Comparison of ENCODE assay signal across 8 cellular contexts in genomic region chr1:95072117-95072516, GRCh38. TPM values are rescaled to one million over a fixed set of nuclear protein-coding genes. Genes with fewer than 3 reads are reported as not detected.
DNase-seq lines count a peak whose midpoint lies in the region; ATAC-seq and TF ChIP-seq lines count a peak whose summit lies in the region.
"Had no signal": no experiment of that assay in that cellular context is flagged by ENCODE, and none has a peak within 500 bp of the region (broad histone marks: within the 10 kb centered on the region; RNA-seq: fewer than 3 reads in every experiment).

No MANE protein-coding gene starts in this region.

- H3K27me3 Mint-ChIP-seq in activated B cell treated with CpG ODN at 0.5 μM for 24 hours = peaks cover 3% of the 10 kb centered on the region
- no peaks in the 10 kb centered on the region for H3K27me3 Mint-ChIP-seq in stimulated activated naive CD8-positive, alpha-beta T cell treated with anti-CD3 and anti-CD28 coated beads, Interleukin-15, amount 100 ng/mL, for 72 hours

- peaks cover 20% of the 10 kb centered on the region for H3K4me1 Mint-ChIP-seq in activated B cell treated with CpG ODN at 0.5 μM for 24 hours
- peaks cover 16% of the 10 kb centered on the region for H3K4me1 Mint-ChIP-seq in stimulated activated naive CD8-positive, alpha-beta T cell treated with anti-CD3 and anti-CD28 coated beads, Interleukin-15, amount 100 ng/mL, for 72 hours

- no peaks in the 10 kb centered on the region for H3K9me3 ChIP-seq in iPS-15b (ENCODE audit: control insufficient read depth, insufficient read depth, low read length)

- H3K4me1 ChIP-seq in iPS-15b (ENCODE audit: control insufficient read depth, insufficient read depth, low read length) = no peaks in the 10 kb centered on the region

- CTCF ChIA-PET in activated B cell treated with CpG ODN at 0.5 μM for 24 hours (lab: Charles Lee) = interaction anchor here (1.8 kb wide), 1 partner anchor 218 kb away, joined by 8 read pairs; no protein-coding TSS in a partner anchor

- H3K4me3 ChIP-seq in iPS-15b (ENCODE audit: low read depth, low read length) = peak overlapping the region; percentile 97

- H3K9me3 Mint-ChIP-seq in activated B cell treated with CpG ODN at 0.5 μM for 24 hours = no peaks in the 10 kb centered on the region
- no peaks in the 10 kb centered on the region for H3K9me3 Mint-ChIP-seq in stimulated activated naive CD8-positive, alpha-beta T cell treated with anti-CD3 and anti-CD28 coated beads, Interleukin-15, amount 100 ng/mL, for 72 hours

- ATAC-seq in activated B cell treated with CpG ODN at 0.5 μM for 24 hours (ENCODE audit: low read depth) = no peak
- no peak for ATAC-seq in stimulated activated naive CD8-positive, alpha-beta T cell treated with anti-CD3 and anti-CD28 coated beads, Interleukin-15, amount 100 ng/mL, for 72 hours
- ATAC-seq in GM18873 (IDR thresholded peaks at IDR 0.05; ENCODE audit: low FRiP score, unreplicated experiment) = no peak
- no peak for ATAC-seq in HG03439 (IDR thresholded peaks at IDR 0.05; ENCODE audit: unreplicated experiment)

- no peak for TF ChIP-seq CTCF in activated B cell treated with CpG ODN at 0.5 μM for 24 hours (IDR thresholded peaks at IDR 0.05)

- peak overlapping the region; percentile 99 for H3K27ac Mint-ChIP-seq in activated B cell treated with CpG ODN at 0.5 μM for 24 hours
- H3K27ac Mint-ChIP-seq in stimulated activated naive CD8-positive, alpha-beta T cell treated with anti-CD3 and anti-CD28 coated beads, Interleukin-15, amount 100 ng/mL, for 72 hours = peak overlapping the region; percentile 98

- intact Hi-C loops in activated B cell treated with CpG ODN at 0.5 μM for 24 hours (cut with micrococcal nuclease) = loop anchor here (1.0 to 2.0 kb wide), 7 partner anchors 29 to 1651 kb away; partner anchors contain the start of genes ABCD3, CNN3, GCLM and RWDD3

- POLR2A ChIA-PET in activated B cell treated with CpG ODN at 0.5 μM for 24 hours (lab: Charles Lee) = interaction anchor here (1.1 to 1.2 kb wide), 3 partner anchors 12 to 1226 kb away, joined by 3 to 7 read pairs (median 3); no protein-coding TSS in a partner anchor

- peaks cover 6% of the 10 kb centered on the region for H3K27me3 ChIP-seq in iPS-15b (ENCODE audit: control insufficient read depth, insufficient read depth, low read length)

- peak overlapping the region; percentile 100 for H3K4me3 Mint-ChIP-seq in activated B cell treated with CpG ODN at 0.5 μM for 24 hours
- peak overlapping the region; percentile 95 for H3K4me3 Mint-ChIP-seq in stimulated activated naive CD8-positive, alpha-beta T cell treated with anti-CD3 and anti-CD28 coated beads, Interleukin-15, amount 100 ng/mL, for 72 hours

- DNase-seq in HCEC 1CT (peak; percentile 5), activated B cell treated with CpG ODN at 0.5 μM for 24 hours (no peak)
- no peak for DNase-seq in stimulated activated naive CD8-positive, alpha-beta T cell treated with anti-CD3 and anti-CD28 coated beads, Interleukin-15, amount 100 ng/mL, for 72 hours
- DNase-seq in stimulated activated CD4-positive, alpha-beta T cell treated with anti-CD3 and anti-CD28 coated beads, Interleukin-12 subunit alpha, Interleukin-12 subunit beta, amount 100 ng/mL, for 4 hours = no peak

- peaks cover 9% of the 10 kb centered on the region for H3K36me3 Mint-ChIP-seq in activated B cell treated with CpG ODN at 0.5 μM for 24 hours (ENCODE audit: low read depth)

- H3K36me3 ChIP-seq in iPS-15b (ENCODE audit: control insufficient read depth, insufficient read depth, low read length) = no peaks in the 10 kb centered on the region

- H3K9ac ChIP-seq in iPS-15b (ENCODE audit: low read depth, low read length) = peak overlapping the region; percentile 48

RNA-seq across cellular contexts. Expression of gene ALG14, which starts 0.6 kb away (rescaled TPM):
- 3.7 and 7.5 TPM in 2 replicates for total RNA-seq in activated B cell treated with CpG ODN at 0.5 μM for 24 hours

RNA-seq across cellular contexts. Expression of gene TLCD4, which starts 45.0 kb away (rescaled TPM):
- 0.22 and 0.24 TPM in 2 replicates for total RNA-seq in activated B cell treated with CpG ODN at 0.5 μM for 24 hours
- total RNA-seq: T-helper 1 cell treated with Interleukin-12 subunit alpha and Interleukin-12 subunit beta and Interleukin-4 antibody, amounts not matched to agents 30 ng/mL and 1 ng/mL, for 36 hours had no signal
